Comparison of ENCODE assay signal across 22 cellular contexts in genomic region chrX:53018627-53019026, GRCh38. TPM values are rescaled to one million over a fixed set of nuclear protein-coding genes. Genes with fewer than 3 reads are reported as not detected.
DNase-seq lines count a peak whose midpoint lies in the region; ATAC-seq, FAIRE-seq and TF ChIP-seq lines count a peak whose summit lies in the region.
"Had no signal": no experiment of that assay in that cellular context is flagged by ENCODE, and none has a peak within 500 bp of the region (broad histone marks: within the 10 kb centered on the region; RNA-seq: fewer than 3 reads in every experiment).

No MANE protein-coding gene starts in this region.

- no peak for TF ChIP-seq POLR2A in HCT116 (IDR thresholded peaks at IDR 0.05; ENCODE audit: borderline replicate concordance, extremely low read depth, insufficient read depth, insufficient read length)

- POLR2A ChIA-PET in HCT116 (lab: Charles Lee) (no interaction called here), Panc1 (lab: Charles Lee) (no interaction called here)

- no peaks in the 10 kb centered on the region for H3K79me2 ChIP-seq in HCT116 (ENCODE audit: insufficient read depth, low read length)

- intact Hi-C loops in HCT116 (cut with micrococcal nuclease) (no loop called here), Panc1 (cut with micrococcal nuclease; ENCODE audit: unreplicated experiment) (no loop called here)

- RAD21 ChIA-PET in HCT116 (lab: Charles Lee; ENCODE audit: low non-redundant PET in 1 of 2, low total read pairs in 2 of 2, uncharacterized antibody in 2 of 2, unreplicated experiment in 2 of 2): no interaction called here

- TF ChIP-seq RAD21 in HCT116 (IDR thresholded peaks at IDR 0.05; ENCODE audit: low read depth): peak; percentile 50

- in situ Hi-C loops in Panc1 (cut with HindIII; ENCODE audit: low pct_unique_long_range_greater_than_20kb, low sequenced_read_pairs): no loop called here

- H2AFZ ChIP-seq in HCT116 (ENCODE audit: low read depth, low read length, poor library complexity, severe bottlenecking): no peak overlapping the region

- no peak overlapping the region for H3K27ac ChIP-seq in HCT116 (ENCODE audit: low read depth, low read length)
- no peak overlapping the region for H3K27ac ChIP-seq in Panc1 (ENCODE audit: low read length)
- H3K27ac ChIP-seq: A549; BLaER1 treated with 17β-estradiol and CSF1 and Interleukin-3, amounts not matched to agents 10 nM and 100 nM; esophagus squamous epithelium; heart left ventricle; spleen; vagina had no signal

- H3K27me3 ChIP-seq in HCT116 (ENCODE audit: insufficient read depth, low read length) (no peaks in the 10 kb centered on the region), Panc1 (ENCODE audit: control insufficient read depth, insufficient read depth, low read length) (peaks cover 5% of the 10 kb centered on the region; the same call in 1 of the 2 replicates)
- H3K27me3 ChIP-seq: esophagus squamous epithelium, vagina had no signal

- no peaks in the 10 kb centered on the region for H3K36me3 ChIP-seq in HCT116 (ENCODE audit: control insufficient read depth in 1 of 2, insufficient read depth in 2 of 2, low read length in 2 of 2)
- H3K36me3 ChIP-seq in Panc1 (ENCODE audit: control insufficient read depth, insufficient read depth, low read length): no peaks in the 10 kb centered on the region
- H3K36me3 ChIP-seq: BLaER1 treated with 17β-estradiol and CSF1 and Interleukin-3, amounts not matched to agents 10 nM and 100 nM; esophagus squamous epithelium; heart left ventricle; spleen; vagina had no signal

- FAIRE-seq in urothelium cell line (lab: Jason Lieb, UNC): no peak
- FAIRE-seq: A549 had no signal

- TF ChIP-seq CTCF in HCT116 (IDR thresholded peaks at IDR 0.05 in 2 of 3, conservative IDR thresholded peaks at IDR 0.05 in 1 of 3; ENCODE audit: borderline replicate concordance in 1 of 3, insufficient read depth in 1 of 3, low read depth in 2 of 3, low read length in 2 of 3) (peak; percentile 15 to 25 (median 16); a peak in 1 of 6 replicates), Panc1 (IDR thresholded peaks at IDR 0.05) (peak; percentile 22), fibroblast of villous mesenchyme (IDR thresholded peaks at IDR 0.05; ENCODE audit: insufficient read depth, low read depth, low read length) (peak; percentile 17)

- no peak overlapping the region for H3K4me3 ChIP-seq in HCT116 (replicated peaks in 1 of 2; ENCODE audit: low read depth in 1 of 2, low read length in 2 of 2)
- no peak overlapping the region for H3K4me3 ChIP-seq in Panc1 (ENCODE audit: low read depth in 2 of 2, low read length in 2 of 2)
- H3K4me3 ChIP-seq in fibroblast of villous mesenchyme (ENCODE audit: low read depth, low read length): no peak overlapping the region
- H3K4me3 ChIP-seq: A549; BLaER1 treated with 17β-estradiol and CSF1 and Interleukin-3, amounts not matched to agents 10 nM and 100 nM; esophagus squamous epithelium; heart left ventricle; mucosa of descending colon; spleen; vagina had no signal

- H3K9ac ChIP-seq in HCT116 (ENCODE audit: low read length): no peak overlapping the region
- H3K9ac ChIP-seq: BLaER1 treated with 17β-estradiol and CSF1 and Interleukin-3, amounts not matched to agents 10 nM and 100 nM had no signal

- H3K9me3 ChIP-seq in HCT116 (ENCODE audit: control insufficient read depth in 1 of 2, insufficient read depth in 1 of 2, low read depth in 1 of 2, low read length in 2 of 2): no peaks in the 10 kb centered on the region
- H3K9me3 ChIP-seq in Panc1 (ENCODE audit: control insufficient read depth, insufficient read depth, low read depth, low read length): no peaks in the 10 kb centered on the region
- H3K9me3 ChIP-seq: A549, esophagus squamous epithelium, heart left ventricle, mucosa of descending colon, spleen, vagina had no signal

- ATAC-seq in HCT116: peak; percentile 42; the same call in 1 of the 2 replicates
- no peak for ATAC-seq in Panc1
- ATAC-seq in HG02798 (IDR thresholded peaks at IDR 0.05; ENCODE audit: poor library complexity, unreplicated experiment): no peak
- ATAC-seq in GM21360 (IDR thresholded peaks at IDR 0.05; ENCODE audit: unreplicated experiment): no peak
- ATAC-seq: A549, heart left ventricle, left ventricle myocardium superior, mucosa of descending colon, Right ventricle myocardium inferior had no signal

- H3K4me1 ChIP-seq in HCT116 (ENCODE audit: control insufficient read depth in 1 of 2, insufficient read depth in 2 of 2, low read length in 2 of 2): no peaks in the 10 kb centered on the region
- H3K4me1 ChIP-seq in Panc1 (ENCODE audit: control insufficient read depth, insufficient read depth, low read length): no peaks in the 10 kb centered on the region; the same call in 1 of the 2 replicates
- H3K4me1 ChIP-seq: A549; BLaER1 treated with 17β-estradiol and CSF1 and Interleukin-3, amounts not matched to agents 10 nM and 100 nM; esophagus squamous epithelium; heart left ventricle; spleen; vagina had no signal

- DNase-seq in NCI-H1105 treated with DMSO at 0.1 percent for 48 hours (lab: John Stamatoyannopoulos, UW) (peak; percentile 17), NCI-H1105 (lab: John Stamatoyannopoulos, UW) (no peak), HCT116 (ENCODE audit: low read depth, low spot score) (no peak), Panc1 (ENCODE audit: low read depth, low spot score) (no peak), fibroblast of villous mesenchyme (ENCODE audit: low read depth) (no peak), urothelium cell line (ENCODE audit: low spot score) (no peak)
- DNase-seq: aorta; effector CD8-positive, alpha-beta T cell; esophagus squamous epithelium; heart left ventricle; immature natural killer cell; KG1; left ventricle myocardium superior; mucosa of descending colon; spleen had no signal

- H3K4me2 ChIP-seq in HCT116 (ENCODE audit: low read length): no peak overlapping the region
- H3K4me2 ChIP-seq: A549; BLaER1 treated with 17β-estradiol and CSF1 and Interleukin-3, amounts not matched to agents 10 nM and 100 nM had no signal

- CTCF ChIA-PET in HCT116 (lab: Charles Lee) (no interaction called here), Panc1 (lab: Charles Lee) (no interaction called here)

- BruUV-seq in HCT116 (replicated peaks; lab: Mats Ljungman, UMichigan): no TSS peak
- no TSS peak for BruUV-seq in Panc1 (replicated peaks; lab: Mats Ljungman, UMichigan)

- H3K9me2 ChIP-seq in HCT116 (ENCODE audit: insufficient read depth): no peaks in the 10 kb centered on the region

- no peaks in the 10 kb centered on the region for H4K20me1 ChIP-seq in HCT116 (ENCODE audit: insufficient read depth)
- H4K20me1 ChIP-seq: BLaER1 treated with 17β-estradiol and CSF1 and Interleukin-3, amounts not matched to agents 10 nM and 100 nM had no signal

TF ChIP-seq in HCT116, 20 proteins besides CTCF, POLR2A, EP300 and RAD21:
- TF ChIP-seq EZH2 (IDR thresholded peaks at IDR 0.05) (no peak), JUND (IDR thresholded peaks at IDR 0.05) (no peak), EGR1 (IDR thresholded peaks at IDR 0.05; ENCODE audit: low read depth) (no peak), TCF7L2 (IDR thresholded peaks at IDR 0.05; ENCODE audit: borderline replicate concordance, extremely low read depth, insufficient read depth, insufficient read length) (no peak)

RNA-seq across cellular contexts. Expression of gene GPR173, which starts 30.0 kb away (rescaled TPM):
- 3.4 TPM for total RNA-seq in HCT116 (2021; ENCODE audit: unreplicated experiment)
- polyA plus RNA-seq in HCT116 (2012): 3.1 and 3.4 TPM in 2 replicates
- 0.13 TPM for total RNA-seq in Panc1 (2021; ENCODE audit: unreplicated experiment)
- 0.08 TPM for polyA plus RNA-seq in Panc1 (2012; ENCODE audit: insufficient read length)
- 3.5 and 3.9 TPM in 2 replicates for total RNA-seq in fibroblast of villous mesenchyme
- total RNA-seq: T-helper 1 cell treated with Interleukin-12 subunit alpha and Interleukin-12 subunit beta and Interleukin-4 antibody, amounts not matched to agents 30 ng/mL and 1 ng/mL, for 36 hours had no signal
- polyA plus RNA-seq: immature natural killer cell had no signal
